ENCODE assay signal across 8 cellular contexts in genomic region chr22:30667092-30667485, GRCh38. TPM values are rescaled to one million over a fixed set of nuclear protein-coding genes. Genes with fewer than 3 reads are reported as not detected.
DNase-seq lines count a peak whose midpoint lies in the region; ATAC-seq and TF ChIP-seq lines count a peak whose summit lies in the region.

No MANE protein-coding gene starts in this region.

- H3K27me3 ChIP-seq in muscle layer of colon (ENCODE audit: control insufficient read depth in 1 of 2, insufficient read depth in 2 of 2, low read length in 2 of 2), result no peaks in the 10 kb centered on the region

- DNase-seq in LNCaP clone FGC (ENCODE audit: low read depth), result no peak
- DNase-seq in cardiac fibroblast (ENCODE audit: low read depth in 2 of 2), result peak in 1 of 2 donors; percentile 18
- no peak for DNase-seq in HuH-7 (ENCODE audit: low spot score)
- DNase-seq in NCI-H510A (lab: John Stamatoyannopoulos, UW), result no peak

- no peak for TF ChIP-seq CTCF in LNCaP clone FGC (IDR thresholded peaks at IDR 0.05; ENCODE audit: control insufficient read depth, extremely low read depth, insufficient read depth)
- TF ChIP-seq CTCF in cardiac fibroblast (IDR thresholded peaks at IDR 0.05; ENCODE audit: low read depth, low read length), result no peak

- no peaks in the 10 kb centered on the region for H3K4me1 ChIP-seq in ES-I3 (ENCODE audit: insufficient read depth, low read length)
- H3K4me1 ChIP-seq in muscle layer of colon (ENCODE audit: insufficient read depth, low read length), result peaks cover 13% of the 10 kb centered on the region

- H3K9me3 ChIP-seq in ES-I3 (ENCODE audit: control insufficient read depth, insufficient read depth, low read length) (no peaks in the 10 kb centered on the region), muscle layer of colon (ENCODE audit: low read length) (no peaks in the 10 kb centered on the region)

- H3K27ac ChIP-seq in muscle layer of colon (ENCODE audit: low read depth, low read length), result peak overlapping the region; percentile 56

- H3K4me3 ChIP-seq in LNCaP clone FGC (ENCODE audit: low read depth, low read length) (peak overlapping the region; percentile 60), cardiac fibroblast (replicated peaks in 1 of 2; ENCODE audit: low read depth in 2 of 2, low read length in 2 of 2) (peak overlapping the region; percentile 88 to 90), muscle layer of colon (ENCODE audit: low read depth in 1 of 2, low read length in 2 of 2) (peak overlapping the region; percentile 92 to 96)

- no peak for ATAC-seq in esophagus mucosa
- no peak for ATAC-seq in GM19023 (IDR thresholded peaks at IDR 0.05; ENCODE audit: unreplicated experiment)

- H3K9ac ChIP-seq in ES-I3 (ENCODE audit: low read depth, low read length) (peak overlapping the region; percentile 54; the same call in 1 of the 2 replicates), muscle layer of colon (ENCODE audit: low read length) (peak overlapping the region; percentile 75)

- no peaks in the 10 kb centered on the region for H3K36me3 ChIP-seq in ES-I3 (ENCODE audit: insufficient read depth, low read length)
- H3K36me3 ChIP-seq in muscle layer of colon (ENCODE audit: insufficient read depth, low read length), result peaks cover 17% of the 10 kb centered on the region

RNA-seq across cellular contexts. Expression of gene DUSP18, which starts 0.6 kb away (rescaled TPM):
- 10.4 TPM for total RNA-seq in esophagus mucosa

RNA-seq across cellular contexts. Expression of gene OSBP2, which starts 27.6 kb away (rescaled TPM):
- total RNA-seq in esophagus mucosa, result 3.0 TPM

RNA-seq across cellular contexts. Expression of gene SLC35E4, which starts 31.5 kb away (rescaled TPM):
- total RNA-seq in esophagus mucosa, result 2.0 TPM
